ENCODE assay signal across 8 cellular contexts in the genomic region with DNA sequence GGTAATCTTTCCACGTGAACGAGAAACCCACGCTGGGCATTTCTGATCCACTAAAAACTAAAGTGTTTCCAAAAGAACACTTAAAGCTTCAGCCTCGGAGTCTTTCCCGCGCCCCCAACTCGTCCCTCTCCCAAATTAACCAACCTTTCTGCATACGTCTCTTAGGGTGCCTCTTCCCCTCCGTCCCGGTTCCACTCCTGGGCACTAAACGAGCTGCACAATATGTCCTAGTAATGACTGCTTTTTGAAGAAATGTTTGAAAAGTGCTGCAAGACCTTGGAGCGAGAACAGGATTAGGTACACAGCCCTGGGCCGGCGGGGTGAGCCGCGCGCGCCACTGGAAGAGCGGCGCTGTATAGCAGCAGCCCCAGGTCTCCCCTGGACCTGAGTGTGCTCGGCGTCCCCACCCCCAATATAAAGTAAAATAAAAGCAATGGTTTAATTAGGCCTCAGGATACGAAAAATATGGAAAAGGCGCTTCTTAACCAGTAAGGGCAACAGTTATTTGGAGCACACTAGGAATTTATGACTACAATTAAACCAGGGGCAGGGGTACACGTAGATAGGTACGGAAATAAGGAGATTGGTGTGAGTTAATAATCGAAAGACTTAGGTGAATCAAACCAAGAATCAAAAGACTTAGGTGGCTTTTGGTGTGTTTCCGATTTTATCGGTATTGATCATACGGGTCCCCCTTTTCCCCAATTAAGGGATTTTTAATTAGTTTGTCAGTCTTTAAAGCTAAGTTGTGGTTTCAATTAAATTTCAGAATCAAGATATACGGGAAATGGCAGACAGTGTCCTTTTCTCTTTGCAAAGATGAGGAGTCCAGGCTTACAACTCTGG. TPM values are rescaled to one million over a fixed set of nuclear protein-coding genes. Genes with fewer than 3 reads are reported as not detected.
DNase-seq lines count a peak whose midpoint lies in the region; ATAC-seq lines count a peak whose summit lies in the region.

No MANE protein-coding gene starts in this region.

- DNase-seq in HCEC 1CT (peak; percentile 44), T-helper 17 cell (no peak), left cardiac atrium (no peak), NCI-H226 (no peak)
- no peak for DNase-seq in stimulated activated CD4-positive, alpha-beta T cell treated with anti-CD3 and anti-CD28 coated beads, Interleukin-2, amount 100 ng/mL, for 48 hours

- ATAC-seq in T-helper 17 cell (no peak), left cardiac atrium (peak; percentile 34 to 45), GM18517 (IDR thresholded peaks at IDR 0.05; ENCODE audit: unreplicated experiment) (no peak), GM18907 (IDR thresholded peaks at IDR 0.05; ENCODE audit: unreplicated experiment) (no peak)

- H3K36me3 Mint-ChIP-seq in T-helper 17 cell (ENCODE audit: low read depth) = peaks cover 10% of the 10 kb centered on the region

- H3K9me3 ChIP-seq in T-helper 17 cell (ENCODE audit: control insufficient read depth, low read length, poor library complexity, severe bottlenecking) = no peaks in the 10 kb centered on the region
- no peaks in the 10 kb centered on the region for H3K9me3 ChIP-seq in skeletal muscle satellite cell (replicated peaks; ENCODE audit: low read length)

- H3K4me1 ChIP-seq in skeletal muscle satellite cell (ENCODE audit: control insufficient read depth, insufficient read depth, low read length) = peaks cover 27% of the 10 kb centered on the region

- H3K4me2 ChIP-seq in skeletal muscle satellite cell (ENCODE audit: low read length) = peak overlapping the region; percentile 94

- peaks cover 23% of the 10 kb centered on the region for H3K4me1 Mint-ChIP-seq in T-helper 17 cell

- no peaks in the 10 kb centered on the region for H3K27me3 ChIP-seq in skeletal muscle satellite cell (ENCODE audit: control insufficient read depth, insufficient read depth, low read length)

- peak overlapping the region; percentile 60 for H3K4me3 ChIP-seq in skeletal muscle satellite cell (ENCODE audit: low read length)

- peak overlapping the region; percentile 26 for H3K9ac ChIP-seq in skeletal muscle satellite cell (ENCODE audit: low read depth, low read length)

- no peak overlapping the region for H3K27ac Mint-ChIP-seq in T-helper 17 cell

- intact Hi-C loops in left cardiac atrium (cut with DNase I) = no loop called here

- no peaks in the 10 kb centered on the region for H3K36me3 ChIP-seq in skeletal muscle satellite cell (ENCODE audit: insufficient read depth, low read length)

- H3K4me3 Mint-ChIP-seq in T-helper 17 cell = peak overlapping the region; percentile 88

- peaks cover 68% of the 10 kb centered on the region for H3K27me3 Mint-ChIP-seq in T-helper 17 cell

RNA-seq across cellular contexts. Expression of gene TET1, which starts 1.9 kb away (rescaled TPM):
- total RNA-seq in T-helper 17 cell (1 to 10 TPM; 2.2 to 2.8 TPM), left cardiac atrium (1 to 10 TPM; 3.4 to 4.0 TPM)
- total RNA-seq in skeletal muscle satellite cell (2012; rRNA removed) = 2.0 and 3.7 TPM in 2 replicates

RNA-seq across cellular contexts. Expression of gene SLC25A16, which starts 34.7 kb away (rescaled TPM):
- total RNA-seq in T-helper 17 cell = 10 to 100 TPM; 22.8 to 28.4 TPM
- 10 to 100 TPM; 23.6 to 24.5 TPM for total RNA-seq in left cardiac atrium
- total RNA-seq in skeletal muscle satellite cell (2012; rRNA removed) = 9.6 and 14.2 TPM in 2 replicates

Comparison
In these comparisons a context has a peak if more than half of its experiments do, and no peak if none do; other contexts are left out.
1. ATAC-seq: peak in left cardiac atrium (2 of 2); none in T-helper 17 cell (single experiment), GM18517 (single experiment) and GM18907 (single experiment).